In the genomic region with DNA sequence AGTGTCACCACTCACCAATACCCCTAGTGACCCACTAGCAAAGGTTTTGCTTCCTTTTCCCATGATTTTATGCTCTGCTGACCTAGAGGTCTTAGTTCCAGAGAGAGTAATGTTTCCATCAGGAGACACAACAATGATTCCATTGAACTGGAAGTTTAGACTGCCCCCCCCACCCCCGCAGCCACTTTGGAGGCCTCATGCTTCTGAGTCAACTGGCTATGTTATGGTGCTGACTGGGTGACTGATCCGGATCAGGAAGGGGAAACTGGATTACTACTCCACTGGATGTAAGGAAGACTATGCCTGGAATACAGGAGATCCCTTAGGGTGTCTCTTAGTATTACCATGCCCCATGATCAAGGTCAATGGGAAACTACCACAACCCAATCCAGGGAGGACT, we compare ENCODE assay signal across 12 cellular contexts.
DNase-seq lines count a peak whose midpoint lies in the region; ATAC-seq lines count a peak whose summit lies in the region.
"Had no signal": no experiment of that assay in that cellular context is flagged by ENCODE, and none has a peak within 500 bp of the region (broad histone marks: within the 10 kb centered on the region; RNA-seq: fewer than 3 reads in every experiment).

No MANE protein-coding gene starts in this region.

- DNase-seq in HT1080 (ENCODE audit: low read depth), result peak; percentile 76
- peak; percentile 71 for DNase-seq in SK-MEL-5 (ENCODE audit: low read depth, low spot score)
- DNase-seq in kidney glomerular epithelial cell (lab: John Stamatoyannopoulos, UW), result peak; percentile 37
- no peak for DNase-seq in central memory CD4-positive, alpha-beta T cell
- DNase-seq in COR-L47 (lab: John Stamatoyannopoulos, UW), result no peak
- DNase-seq in stimulated activated naive CD8-positive, alpha-beta T cell treated with anti-CD3 and anti-CD28 coated beads, Interleukin-15, Interleukin-2, amounts not matched to agents 100 U/mL and 50 U/mL, for 24 hours, result no peak
- no peak for DNase-seq in DMS79 treated with DMSO at 0.1 percent for 48 hours (lab: John Stamatoyannopoulos, UW)
- DNase-seq: CD4-positive, alpha-beta T cell; GM23248 had no signal

- in situ Hi-C loops in SK-MEL-5 (cut with HindIII; ENCODE audit: low pct_unique_long_range_greater_than_20kb, low sequenced_read_pairs), result no loop called here

- no peak for ATAC-seq in stimulated activated naive CD8-positive, alpha-beta T cell treated with anti-CD3 and anti-CD28 coated beads, Interleukin-15, Interleukin-2, amounts not matched to agents 100 U/mL and 50 U/mL, for 24 hours
- ATAC-seq: GM12878, HCT116, K562 had no signal

Comparison
In these comparisons a context has a peak if more than half of its experiments do, and no peak if none do; other contexts are left out.
1. DNase-seq: peak in HT1080 (single experiment), SK-MEL-5 (single experiment) and kidney glomerular epithelial cell (single experiment); none in central memory CD4-positive, alpha-beta T cell (single experiment), COR-L47 (single experiment), stimulated activated naive CD8-positive, alpha-beta T cell treated with anti-CD3 and anti-CD28 coated beads, Interleukin-15, Interleukin-2, amounts not matched to agents 100 U/mL and 50 U/mL, for 24 hours (single experiment) and DMS79 treated with DMSO at 0.1 percent for 48 hours (single experiment).